9 cellular contexts compared by ENCODE assay signal in genomic region chr17:78172284-78173024, GRCh38. TPM values are rescaled to one million over a fixed set of nuclear protein-coding genes. Genes with fewer than 3 reads are reported as not detected.
DNase-seq lines count a peak whose midpoint lies in the region; ATAC-seq, FAIRE-seq and TF ChIP-seq lines count a peak whose summit lies in the region.
"Had no signal": no experiment of that assay in that cellular context is flagged by ENCODE, and none has a peak within 500 bp of the region (broad histone marks: within the 10 kb centered on the region; RNA-seq: fewer than 3 reads in every experiment).

No MANE protein-coding gene starts in this region.

- no peak for TF ChIP-seq POLR2A in A549 (IDR thresholded peaks at IDR 0.05; ENCODE audit: low read length)
- no peak for TF ChIP-seq POLR2A in uterus (IDR thresholded peaks at IDR 0.05)

- TF ChIP-seq EP300 in A549 (IDR thresholded peaks at IDR 0.05), result no peak

- CTCF ChIA-PET in A549 (lab: Yijun Ruan, JAX), result interaction anchor here (1.3 to 13.2 kb wide), 5 partner anchors 13 to 79 kb away, joined by 4 to 295 read pairs (median 105); partner anchors contain the start of genes AFMID, C17orf99 and TK1

- H3K4me3 ChIP-seq in A549, result no peak overlapping the region
- peak overlapping the region in 1 of 2 donors; percentile 20 for H3K4me3 ChIP-seq in left lung
- no peak overlapping the region for H3K4me3 ChIP-seq in uterus

- H3K27ac Mint-ChIP-seq in activated T-helper 2 cell treated with anti-CD3 and anti-CD28 coated beads, Interferon-gamma antibody, Interleukin-2, Interleukin-4, amounts not matched to agents 10 μg/mL and 5 μg/mL and 100 μg/mL, durations not matched to agents 14 hours and 24 hours and 36 hours, result peak overlapping the region; percentile 28

- POLR2A ChIA-PET in A549 (lab: Yijun Ruan, JAX), result no interaction called here

- no peaks in the 10 kb centered on the region for H3K9me3 Mint-ChIP-seq in activated T-helper 2 cell treated with anti-CD3 and anti-CD28 coated beads, Interferon-gamma antibody, Interleukin-2, Interleukin-4, amounts not matched to agents 10 μg/mL and 5 μg/mL and 100 μg/mL, durations not matched to agents 14 hours and 24 hours and 36 hours

- H3K4me2 ChIP-seq in A549, result peak overlapping the region; percentile 22; the same call in 2 of the 3 replicates

- DNase-seq in A549 (ENCODE audit: low read depth in 1 of 2, low spot score in 1 of 2) (peak in 1 of 2 experiments; percentile 46), GM19239 (ENCODE audit: insufficient read length, low spot score) (no peak), left lung (peak; percentile 84 to 91), uterus (peak; percentile 32 to 54), LoVo (ENCODE audit: low spot score) (no peak)
- no peak for DNase-seq in activated T-helper 2 cell treated with anti-CD3 and anti-CD28 coated beads, Interferon-gamma antibody, Interleukin-2, Interleukin-4, amounts not matched to agents 10 μg/mL and 5 μg/mL and 100 μg/mL, durations not matched to agents 14 hours and 24 hours and 36 hours (ENCODE audit: low spot score)
- DNase-seq in stimulated activated CD4-positive, alpha-beta T cell treated with anti-CD3 and anti-CD28 coated beads, Interleukin-2, amount 100 ng/mL, for 48 hours, result no peak

- H3K27me3 Mint-ChIP-seq in activated T-helper 2 cell treated with anti-CD3 and anti-CD28 coated beads, Interferon-gamma antibody, Interleukin-2, Interleukin-4, amounts not matched to agents 10 μg/mL and 5 μg/mL and 100 μg/mL, durations not matched to agents 14 hours and 24 hours and 36 hours (ENCODE audit: low read depth), result no peaks in the 10 kb centered on the region

- H3K4me1 Mint-ChIP-seq in activated T-helper 2 cell treated with anti-CD3 and anti-CD28 coated beads, Interferon-gamma antibody, Interleukin-2, Interleukin-4, amounts not matched to agents 10 μg/mL and 5 μg/mL and 100 μg/mL, durations not matched to agents 14 hours and 24 hours and 36 hours (ENCODE audit: low read depth), result peaks cover 33% of the 10 kb centered on the region

- 51% methylated on average over 17 of the region's 17 CpGs for WGBS in A549 (ENCODE audit: missing lambda C conversion rate)

- intact Hi-C loops in activated T-helper 2 cell treated with anti-CD3 and anti-CD28 coated beads, Interferon-gamma antibody, Interleukin-2, Interleukin-4, amounts not matched to agents 10 μg/mL and 5 μg/mL and 100 μg/mL, durations not matched to agents 14 hours and 24 hours and 36 hours (cut with micrococcal nuclease), result no loop called here
- intact Hi-C loops in left lung (cut with DNase I) (no loop called here), uterus (cut with DNase I; ENCODE audit: low total_unique reads) (no loop called here)

- no peaks in the 10 kb centered on the region for H3K27me3 ChIP-seq in left lung
- no peaks in the 10 kb centered on the region for H3K27me3 ChIP-seq in uterus

- peak in 1 of 2 experiments; percentile 4; a peak in 2 of 6 replicates for ATAC-seq in A549
- ATAC-seq in left lung, result peak; percentile 36
- ATAC-seq in HG03280 (IDR thresholded peaks at IDR 0.05; ENCODE audit: unreplicated experiment), result no peak

- peaks cover 36% of the 10 kb centered on the region for H3K36me3 Mint-ChIP-seq in activated T-helper 2 cell treated with anti-CD3 and anti-CD28 coated beads, Interferon-gamma antibody, Interleukin-2, Interleukin-4, amounts not matched to agents 10 μg/mL and 5 μg/mL and 100 μg/mL, durations not matched to agents 14 hours and 24 hours and 36 hours (ENCODE audit: low read depth)

- H3K27ac ChIP-seq in A549 (peak overlapping the region in 1 of 2 experiments; percentile 29; a peak in 3 of 6 replicates), left lung (peak overlapping the region; percentile 88 to 92), uterus (peak overlapping the region; percentile 81 to 85)

- TF ChIP-seq CTCF in A549 (IDR thresholded peaks at IDR 0.05) (no peak), left lung (IDR thresholded peaks at IDR 0.05) (no peak), uterus (IDR thresholded peaks at IDR 0.05) (no peak)

- no peak for TF ChIP-seq RAD21 in A549 (conservative IDR thresholded peaks at IDR 0.05 in 1 of 2, IDR thresholded peaks at IDR 0.05 in 1 of 2)

- FAIRE-seq in A549 (lab: Jason Lieb, UNC) (no peak), GM19239 (lab: Jason Lieb, UNC) (peak; percentile 64)

- H3K36me3 ChIP-seq in left lung (peaks cover 0 to 31% of the 10 kb centered on the region in 2 donors), uterus (no peaks in the 10 kb centered on the region)

- H3K4me3 Mint-ChIP-seq in activated T-helper 2 cell treated with anti-CD3 and anti-CD28 coated beads, Interferon-gamma antibody, Interleukin-2, Interleukin-4, amounts not matched to agents 10 μg/mL and 5 μg/mL and 100 μg/mL, durations not matched to agents 14 hours and 24 hours and 36 hours (ENCODE audit: low read depth), result peak overlapping the region; percentile 5

- H3K9me3 ChIP-seq in A549 (no peaks in the 10 kb centered on the region), left lung (no peaks in the 10 kb centered on the region), uterus (no peaks in the 10 kb centered on the region)

- H3K4me1 ChIP-seq in A549 (peaks cover 34% of the 10 kb centered on the region), left lung (peaks cover 47 to 88% of the 10 kb centered on the region in 2 donors), uterus (peaks cover 0 to 16% of the 10 kb centered on the region in 2 donors)

TF ChIP-seq in A549, 52 proteins besides CTCF, POLR2A, EP300 and RAD21 (continues in another document):
- TF ChIP-seq HOXA7 (CRISPR knock-in tag; IDR thresholded peaks at IDR 0.05) (peak; percentile 37; the same call in 1 of the 2 replicates), ZC3H11A (IDR thresholded peaks at IDR 0.05) (no peak)

RNA-seq across cellular contexts. Expression of gene SYNGR2, which starts 4.1 kb away (rescaled TPM):
- polyA plus RNA-seq in A549 (2011; rRNA removed) (113 and 133 TPM in 2 replicates), A549 (2017; fragmentation: RNase III; extraction: RNeasy Plus Mini Kit Qiagen cat#74134 plus additional on column Dnase treatment) (102 to 108 TPM (median 106 TPM) in 3 replicates)
- 274 and 334 TPM in 2 replicates for polyA plus RNA-seq in A549 (2012; cell fraction: cytosol; rRNA removed)
- polyA plus RNA-seq in A549 (2012; cell fraction: nucleus; rRNA removed), result 224 and 303 TPM in 2 replicates
- 176 and 189 TPM in 2 replicates for polyA minus RNA-seq in A549 (2011; rRNA and poly(A)+ RNA removed)
- total RNA-seq in activated T-helper 2 cell treated with anti-CD3 and anti-CD28 coated beads, Interferon-gamma antibody, Interleukin-2, Interleukin-4, amounts not matched to agents 10 μg/mL and 5 μg/mL and 100 μg/mL, durations not matched to agents 14 hours and 24 hours and 36 hours, result 92.5 and 92.9 TPM in 2 replicates
- total RNA-seq in left lung (100 to 1,000 TPM; 192 to 227 TPM), uterus (10 to 100 TPM; 16.7 to 83.2 (median 49.1) TPM)

RNA-seq across cellular contexts. Expression of gene TK1, which starts 14.4 kb away (rescaled TPM):
- polyA plus RNA-seq in A549 (2011; rRNA removed) (86.1 and 90.9 TPM in 2 replicates), A549 (2017; fragmentation: RNase III; extraction: RNeasy Plus Mini Kit Qiagen cat#74134 plus additional on column Dnase treatment) (342 to 380 TPM (median 355 TPM) in 3 replicates)
- 504 and 555 TPM in 2 replicates for polyA plus RNA-seq in A549 (2012; cell fraction: cytosol; rRNA removed)
- 355 and 514 TPM in 2 replicates for polyA plus RNA-seq in A549 (2012; cell fraction: nucleus; rRNA removed)
- polyA minus RNA-seq in A549 (2011; rRNA and poly(A)+ RNA removed), result 103 and 148 TPM in 2 replicates
- 64.6 and 65.9 TPM in 2 replicates for total RNA-seq in activated T-helper 2 cell treated with anti-CD3 and anti-CD28 coated beads, Interferon-gamma antibody, Interleukin-2, Interleukin-4, amounts not matched to agents 10 μg/mL and 5 μg/mL and 100 μg/mL, durations not matched to agents 14 hours and 24 hours and 36 hours
- total RNA-seq in left lung (10 to 100 TPM; 24.0 to 33.0 TPM), uterus (10 to 100 TPM in 1 of 4 donors, 1 to 10 TPM in 1, not detected in 2; 1.4 to 40.8 TPM)

RNA-seq across cellular contexts. Expression of gene AFMID, which starts 14.7 kb away (rescaled TPM):
- 33.4 and 59.8 TPM in 2 replicates for polyA plus RNA-seq in A549 (2011; rRNA removed)
- 44.2 and 50.6 TPM in 2 replicates for polyA plus RNA-seq in A549 (2012; cell fraction: cytosol; rRNA removed)
- 39.7 and 60.2 TPM in 2 replicates for polyA plus RNA-seq in A549 (2012; cell fraction: nucleus; rRNA removed)
- polyA plus RNA-seq in A549 (2017; fragmentation: RNase III; extraction: RNeasy Plus Mini Kit Qiagen cat#74134 plus additional on column Dnase treatment), result 43.4 to 46.0 TPM (median 45.2 TPM) in 3 replicates
- polyA minus RNA-seq in A549 (2011; rRNA and poly(A)+ RNA removed), result 51.0 and 55.9 TPM in 2 replicates
- total RNA-seq in activated T-helper 2 cell treated with anti-CD3 and anti-CD28 coated beads, Interferon-gamma antibody, Interleukin-2, Interleukin-4, amounts not matched to agents 10 μg/mL and 5 μg/mL and 100 μg/mL, durations not matched to agents 14 hours and 24 hours and 36 hours, result 27.8 TPM in 2 replicates
- total RNA-seq in left lung, result 10 to 100 TPM; 31.3 to 38.6 TPM
- total RNA-seq in uterus, result 10 to 100 TPM; 21.2 to 38.4 (median 23.7) TPM

RNA-seq across cellular contexts. Expression of gene C17orf99, which starts 26.3 kb away (rescaled TPM):
- polyA plus RNA-seq in A549 (2011; rRNA removed) (not detected in 2 replicates), A549 (2017; fragmentation: RNase III; extraction: RNeasy Plus Mini Kit Qiagen cat#74134 plus additional on column Dnase treatment) (not detected in 3 replicates)
- polyA plus RNA-seq in A549 (2012; cell fraction: cytosol; rRNA removed), result not detected in 2 replicates
- polyA plus RNA-seq in A549 (2012; cell fraction: nucleus; rRNA removed), result not detected in 2 replicates
- polyA minus RNA-seq in A549 (2011; rRNA and poly(A)+ RNA removed), result not detected in 2 replicates
- not detected in 2 replicates for total RNA-seq in activated T-helper 2 cell treated with anti-CD3 and anti-CD28 coated beads, Interferon-gamma antibody, Interleukin-2, Interleukin-4, amounts not matched to agents 10 μg/mL and 5 μg/mL and 100 μg/mL, durations not matched to agents 14 hours and 24 hours and 36 hours
- total RNA-seq in left lung (not detected), uterus (under 1 TPM in 1 of 4 donors, not detected in 3; 0.62 TPM)
- total RNA-seq: dermis microvascular lymphatic vessel endothelial cell had no signal

RNA-seq across cellular contexts. Expression of gene BIRC5, which starts 41.6 kb away (rescaled TPM):
- 45.4 and 51.9 TPM in 2 replicates for polyA plus RNA-seq in A549 (2011; rRNA removed)
- 90.7 and 118 TPM in 2 replicates for polyA plus RNA-seq in A549 (2012; cell fraction: cytosol; rRNA removed)
- 35.8 and 47.6 TPM in 2 replicates for polyA plus RNA-seq in A549 (2012; cell fraction: nucleus; rRNA removed)
- polyA plus RNA-seq in A549 (2017; fragmentation: RNase III; extraction: RNeasy Plus Mini Kit Qiagen cat#74134 plus additional on column Dnase treatment), result 93.5 to 116 TPM (median 109 TPM) in 3 replicates
- polyA minus RNA-seq in A549 (2011; rRNA and poly(A)+ RNA removed), result 40.3 and 63.2 TPM in 2 replicates
- total RNA-seq in activated T-helper 2 cell treated with anti-CD3 and anti-CD28 coated beads, Interferon-gamma antibody, Interleukin-2, Interleukin-4, amounts not matched to agents 10 μg/mL and 5 μg/mL and 100 μg/mL, durations not matched to agents 14 hours and 24 hours and 36 hours, result 48.4 and 48.6 TPM in 2 replicates
- total RNA-seq in left lung, result 10 to 100 TPM in 1 of 2 donors, 1 to 10 TPM in 1; 4.8 to 12.1 TPM
- 10 to 100 TPM in 2 of 4 donors, not detected in 2; 26.3 to 29.7 TPM for total RNA-seq in uterus

Comparison
In these comparisons a context has a peak if more than half of its experiments do, and no peak if none do; other contexts are left out.
1. DNase-seq: peak in left lung (2 of 2) and uterus (2 of 2); none in GM19239 (single experiment), activated T-helper 2 cell treated with anti-CD3 and anti-CD28 coated beads, Interferon-gamma antibody, Interleukin-2, Interleukin-4, amounts not matched to agents 10 μg/mL and 5 μg/mL and 100 μg/mL, durations not matched to agents 14 hours and 24 hours and 36 hours (single experiment), stimulated activated CD4-positive, alpha-beta T cell treated with anti-CD3 and anti-CD28 coated beads, Interleukin-2, amount 100 ng/mL, for 48 hours (0 of 2) and LoVo (single experiment).